ENCODE assay signal across 9 cellular contexts in genomic region chr1:87684194-87684593, GRCh38.
DNase-seq lines count a peak whose midpoint lies in the region; ATAC-seq and TF ChIP-seq lines count a peak whose summit lies in the region.
"Had no signal": no experiment of that assay in that cellular context is flagged by ENCODE, and none has a peak within 500 bp of the region (broad histone marks: within the 10 kb centered on the region; RNA-seq: fewer than 3 reads in every experiment).

No MANE protein-coding gene starts in this region.

- peak overlapping the region; percentile 97 for H3K27ac Mint-ChIP-seq in nephron progenitor cell

- peak overlapping the region; percentile 18 to 53 (median 33) for H3K27ac ChIP-seq in esophagus squamous epithelium
- H3K27ac ChIP-seq: HL-60 had no signal

- H3K4me3 Mint-ChIP-seq in nephron progenitor cell: peak overlapping the region; percentile 81

- no peaks in the 10 kb centered on the region for H3K27me3 ChIP-seq in esophagus squamous epithelium

- no peaks in the 10 kb centered on the region for H3K36me3 Mint-ChIP-seq in nephron progenitor cell (ENCODE audit: low read depth)

- H3K4me1 ChIP-seq in esophagus squamous epithelium: peaks cover 0 to 14% (median 0%) of the 10 kb centered on the region in 3 donors

- no peaks in the 10 kb centered on the region for H3K36me3 ChIP-seq in esophagus squamous epithelium

- H3K4me3 ChIP-seq in esophagus squamous epithelium: peak overlapping the region; percentile 15 to 62 (median 42)

- peak; percentile 65 for DNase-seq in DMS79 (lab: John Stamatoyannopoulos, UW)
- DNase-seq in NCI-H526 (lab: John Stamatoyannopoulos, UW): peak; percentile 52 to 80
- no peak for DNase-seq in esophagus squamous epithelium (lab: John Stamatoyannopoulos, UW)
- peak; percentile 18 for DNase-seq in nephron progenitor cell
- no peak for DNase-seq in T1000 (lab: John Stamatoyannopoulos, UW)
- DNase-seq in epidermal melanocyte (ENCODE audit: insufficient read length, low spot score): no peak

- peaks cover 50% of the 10 kb centered on the region for H3K4me1 Mint-ChIP-seq in nephron progenitor cell

- H3K9me3 ChIP-seq in esophagus squamous epithelium: no peaks in the 10 kb centered on the region

- no peaks in the 10 kb centered on the region for H3K27me3 Mint-ChIP-seq in nephron progenitor cell (ENCODE audit: low read depth, poor library complexity)

- TF ChIP-seq CTCF in esophagus squamous epithelium (IDR thresholded peaks at IDR 0.05) (no peak), nephron progenitor cell (IDR thresholded peaks at IDR 0.05) (no peak)

- WGBS in esophagus squamous epithelium, 2 donors: 31 to 41% methylated on average over 12 to 14 of the region's 14 CpGs

- peaks cover 7% of the 10 kb centered on the region for H3K9me3 Mint-ChIP-seq in nephron progenitor cell

- intact Hi-C loops in esophagus squamous epithelium (cut with DNase I): no loop called here

- TF ChIP-seq POLR2A in esophagus squamous epithelium (IDR thresholded peaks at IDR 0.05): no peak

- no peak for ATAC-seq in HG03097 (IDR thresholded peaks at IDR 0.05; ENCODE audit: low FRiP score, unreplicated experiment)
- ATAC-seq in GM19455 (IDR thresholded peaks at IDR 0.05; ENCODE audit: unreplicated experiment): no peak

Comparison
In these comparisons a context has a peak if more than half of its experiments do, and no peak if none do; other contexts are left out.
1. DNase-seq: peak in DMS79 (single experiment), NCI-H526 (2 of 2) and nephron progenitor cell (single experiment); none in esophagus squamous epithelium (single experiment), T1000 (single experiment) and epidermal melanocyte (single experiment).